In genomic region chr3:80307844-80308243, GRCh38 we compare ENCODE assay signal across 25 cellular contexts.
"Had no signal": no experiment of that assay in that cellular context is flagged by ENCODE, and none has a peak within 500 bp of the region (broad histone marks: within the 10 kb centered on the region; RNA-seq: fewer than 3 reads in every experiment).

No MANE protein-coding gene starts in this region.

- H3K4me3 Mint-ChIP-seq: activated T-cell treated with anti-CD3 and anti-CD28 coated beads, Interleukin-2, amount 50 U/mL, for 72 hours; central memory CD8-positive, alpha-beta T cell; dendritic cell treated with granulocyte-macrophage colony-stimulating factor and Interleukin-4, amounts not matched to agents 40 ng/mL and 50 ng/mL, for 4 days; natural killer cell treated with Interleukin-12 subunit alpha and Interleukin-12 subunit beta and Interleukin-15 and Interleukin-18, amount 100 ng/mL, for 72 hours; type B pancreatic cell had no signal

- DNase-seq: activated CD4-positive, alpha-beta T cell treated with anti-CD3 and anti-CD28 coated beads for 4 hours; activated CD4-positive, alpha-beta T cell treated with anti-CD3 and anti-CD28 coated beads, Interleukin-2, amount 50 U/mL, for 4 hours; activated naive CD4-positive, alpha-beta T cell; activated T-cell treated with anti-CD3 and anti-CD28 coated beads for 4 hours; activated T-cell treated with anti-CD3 and anti-CD28 coated beads, Interleukin-2, amount 50 U/mL, for 72 hours; esophagus squamous epithelium; foreskin melanocyte; heart right ventricle; islet precursor cell; left ventricle myocardium inferior; mucosa of descending colon; right cardiac atrium; stimulated activated CD4-positive, alpha-beta T cell treated with anti-CD3 and anti-CD28 coated beads, Interleukin-4, amount 100 ng/mL, for 1 hour; stimulated activated naive CD8-positive, alpha-beta T cell treated with anti-CD3 and anti-CD28 coated beads, Interleukin-15, Interleukin-2, amounts not matched to agents 100 U/mL and 50 U/mL, for 24 hours; T-helper 2 cell; uterus had no signal

- H3K4me1 ChIP-seq: breast epithelium, esophagus squamous epithelium, heart right ventricle, left ventricle myocardium inferior, uterus had no signal

- H3K27ac ChIP-seq: breast epithelium, epithelial cell of prostate, esophagus squamous epithelium, heart right ventricle, left ventricle myocardium inferior, thoracic aorta, uterus had no signal

- H3K9me3 ChIP-seq: breast epithelium, left ventricle myocardium inferior, mucosa of descending colon, thoracic aorta, uterus had no signal

- H3K36me3 ChIP-seq: esophagus squamous epithelium, heart right ventricle, left ventricle myocardium inferior, thoracic aorta, uterus had no signal

- H3K4me1 Mint-ChIP-seq: central memory CD8-positive, alpha-beta T cell had no signal

- ATAC-seq: activated naive CD4-positive, alpha-beta T cell treated with anti-CD3 and anti-CD28 coated beads, Interleukin-2, amount 50 U/mL, for 72 hours; activated T-cell treated with anti-CD3 and anti-CD28 coated beads, Interleukin-2, amount 50 U/mL, for 72 hours; heart right ventricle; mucosa of descending colon; natural killer cell treated with Interleukin-12 subunit alpha and Interleukin-12 subunit beta and Interleukin-15 and Interleukin-18, amount 100 ng/mL, for 72 hours; right cardiac atrium; stimulated activated naive CD8-positive, alpha-beta T cell treated with anti-CD3 and anti-CD28 coated beads, Interleukin-15, Interleukin-2, amounts not matched to agents 100 U/mL and 50 U/mL, for 24 hours had no signal

- H3K9me3 Mint-ChIP-seq: type B pancreatic cell had no signal

- H3K4me3 ChIP-seq: breast epithelium, esophagus squamous epithelium, heart right ventricle, left ventricle myocardium inferior, lung, mucosa of descending colon, thoracic aorta, uterus had no signal

- H3K36me3 Mint-ChIP-seq: type B pancreatic cell had no signal

- H3K27me3 ChIP-seq: breast epithelium, esophagus squamous epithelium, heart right ventricle, uterus had no signal

- H3K27ac Mint-ChIP-seq: activated naive CD4-positive, alpha-beta T cell treated with anti-CD3 and anti-CD28 coated beads, Interleukin-2, amount 50 U/mL, for 72 hours; activated T-cell treated with anti-CD3 and anti-CD28 coated beads, Interleukin-2, amount 50 U/mL, for 72 hours; dendritic cell treated with granulocyte-macrophage colony-stimulating factor and Interleukin-4, amounts not matched to agents 40 ng/mL and 50 ng/mL, for 4 days; natural killer cell treated with Interleukin-12 subunit alpha and Interleukin-12 subunit beta and Interleukin-15 and Interleukin-18, amount 100 ng/mL, for 72 hours; type B pancreatic cell had no signal

- H3K27me3 Mint-ChIP-seq: central memory CD8-positive, alpha-beta T cell; dendritic cell treated with granulocyte-macrophage colony-stimulating factor and Interleukin-4, amounts not matched to agents 40 ng/mL and 50 ng/mL, for 4 days; natural killer cell treated with Interleukin-12 subunit alpha and Interleukin-12 subunit beta and Interleukin-15 and Interleukin-18, amount 100 ng/mL, for 72 hours; type B pancreatic cell had no signal
